ENCODE assay signal across 21 cellular contexts in genomic region chr20:14526891-14527290, GRCh38.
A peak's percentile ranks its signal among the peaks of the same experiment; 100 is the strongest.
DNase-seq lines count a peak whose midpoint lies in the region; ATAC-seq lines count a peak whose summit lies in the region.
"Had no signal": no experiment of that assay in that cellular context is flagged by ENCODE, and none has a peak within 500 bp of the region (broad histone marks: within the 10 kb centered on the region; RNA-seq: fewer than 3 reads in every experiment).

No MANE protein-coding gene starts in this region.

- H3K4ac ChIP-seq in neuronal stem cell (ENCODE audit: low read length): no peak overlapping the region

- H3K27ac ChIP-seq in neuronal stem cell (replicated peaks; ENCODE audit: low read length): no peak overlapping the region
- H3K27ac ChIP-seq in aorta (ENCODE audit: low read depth in 1 of 2, low read length in 2 of 2): no peak overlapping the region
- no peak overlapping the region for H3K27ac ChIP-seq in CD4-positive, alpha-beta memory T cell (ENCODE audit: low read depth, low read length)
- H3K27ac ChIP-seq: 22Rv1; BLaER1 treated with 17β-estradiol and CSF1 and Interleukin-3, amounts not matched to agents 10 nM and 100 nM had no signal

- H3K4me3 ChIP-seq in neuronal stem cell (ENCODE audit: low read length in 2 of 2): no peak overlapping the region
- H3K4me3 ChIP-seq in aorta (ENCODE audit: low read length in 2 of 2): no peak overlapping the region
- no peak overlapping the region for H3K4me3 ChIP-seq in CD4-positive, alpha-beta memory T cell (ENCODE audit: low read length in 2 of 2)
- H3K4me3 ChIP-seq: BLaER1 treated with 17β-estradiol and CSF1 and Interleukin-3, amounts not matched to agents 10 nM and 100 nM; GM23338 had no signal

- peak overlapping the region; percentile 5 for H2AK5ac ChIP-seq in neuronal stem cell (ENCODE audit: low read depth, low read length)

- peak overlapping the region; percentile 59 for H3K14ac ChIP-seq in neuronal stem cell (ENCODE audit: low read length)

- H3K27me3 Mint-ChIP-seq in CD4-positive, alpha-beta memory T cell: no peaks in the 10 kb centered on the region
- H3K27me3 Mint-ChIP-seq: CD4-positive, alpha-beta T cell had no signal

- H3K27me3 ChIP-seq in neuronal stem cell (ENCODE audit: control insufficient read depth in 3 of 3, insufficient read depth in 3 of 3, low read depth in 1 of 3, low read length in 3 of 3) (no peaks in the 10 kb centered on the region), aorta (ENCODE audit: control insufficient read depth in 1 of 2, insufficient read depth in 2 of 2, low read length in 1 of 2) (no peaks in the 10 kb centered on the region)
- no peaks in the 10 kb centered on the region for H3K27me3 ChIP-seq in CD4-positive, alpha-beta memory T cell (ENCODE audit: insufficient read depth, low read length)
- H3K27me3 ChIP-seq: BE2C; BLaER1 treated with 17β-estradiol and CSF1 and Interleukin-3, amounts not matched to agents 10 nM and 100 nM had no signal

- H3K18ac ChIP-seq in neuronal stem cell (ENCODE audit: low read length): peak overlapping the region; percentile 44

- DNase-seq in NCI-H2171 treated with DMSO at 0.1 percent for 48 hours (lab: John Stamatoyannopoulos, UW): peak; percentile 18
- DNase-seq in NCI-H2171 (lab: John Stamatoyannopoulos, UW): no peak
- DNase-seq in NCI-H1694 treated with DMSO at 0.1 percent for 48 hours (lab: John Stamatoyannopoulos, UW): peak; percentile 62
- peak; percentile 19 for DNase-seq in SK-MEL-5 (ENCODE audit: low read depth, low spot score)
- no peak for DNase-seq in neuronal stem cell (ENCODE audit: low spot score)
- DNase-seq in aorta: no peak
- DNase-seq in CD4-positive, alpha-beta memory T cell: no peak
- DNase-seq: ACHN; AML-193; BE2C; CD4-positive, alpha-beta T cell; COR-L47; DMS53; DMS79 treated with DMSO at 0.1 percent for 48 hours; H9 had no signal

- no peaks in the 10 kb centered on the region for H3K4me1 Mint-ChIP-seq in CD4-positive, alpha-beta memory T cell
- H3K4me1 Mint-ChIP-seq: CD14-positive monocyte had no signal

- H2BK5ac ChIP-seq in neuronal stem cell (ENCODE audit: low read length): no peak overlapping the region

- no peaks in the 10 kb centered on the region for H3K79me1 ChIP-seq in neuronal stem cell (ENCODE audit: low read depth, low read length)

- H3K4me2 ChIP-seq in neuronal stem cell (ENCODE audit: insufficient read depth, low read length, poor library complexity, severe bottlenecking): no peak overlapping the region
- H3K4me2 ChIP-seq: BLaER1 treated with 17β-estradiol and CSF1 and Interleukin-3, amounts not matched to agents 10 nM and 100 nM; GM23338 had no signal

- peaks cover 0 to under 1% of the 10 kb centered on the region in 2 donors for H3K4me1 ChIP-seq in neuronal stem cell (ENCODE audit: control insufficient read depth in 2 of 2, insufficient read depth in 1 of 2, low read depth in 1 of 2, low read length in 2 of 2)
- H3K4me1 ChIP-seq in aorta (ENCODE audit: control insufficient read depth in 1 of 2, insufficient read depth in 2 of 2, low read length in 2 of 2): no peaks in the 10 kb centered on the region
- no peaks in the 10 kb centered on the region for H3K4me1 ChIP-seq in CD4-positive, alpha-beta memory T cell (ENCODE audit: insufficient read depth, low read length)
- H3K4me1 ChIP-seq: BE2C; BLaER1 treated with 17β-estradiol and CSF1 and Interleukin-3, amounts not matched to agents 10 nM and 100 nM had no signal

- H2BK120ac ChIP-seq in neuronal stem cell (ENCODE audit: low read depth, low read length): no peak overlapping the region

- no peak overlapping the region for H3K4me3 Mint-ChIP-seq in CD4-positive, alpha-beta memory T cell
- H3K4me3 Mint-ChIP-seq: CD14-positive monocyte; CD4-positive, alpha-beta T cell; GM23338; H9 had no signal

- intact Hi-C loops in aorta (cut with DNase I): no loop called here
- intact Hi-C loops in CD4-positive, alpha-beta memory T cell (cut with micrococcal nuclease): no loop called here

- peak overlapping the region; percentile 12 for H3K9ac ChIP-seq in neuronal stem cell (ENCODE audit: low read depth, low read length, poor library complexity)
- H3K9ac ChIP-seq: BLaER1 treated with 17β-estradiol and CSF1 and Interleukin-3, amounts not matched to agents 10 nM and 100 nM had no signal

- H2AFZ ChIP-seq in neuronal stem cell (ENCODE audit: low read length): no peak overlapping the region
- H2AFZ ChIP-seq: GM23338 had no signal

- POLR2A ChIA-PET in CD4-positive, alpha-beta memory T cell (lab: Charles Lee; ENCODE audit: partially characterized antibody): no interaction called here

- CTCF ChIA-PET in CD4-positive, alpha-beta memory T cell (lab: Charles Lee; ENCODE audit: partially characterized antibody): no interaction called here

- H4K8ac ChIP-seq in neuronal stem cell (ENCODE audit: low read depth, low read length): no peak overlapping the region

- no peak overlapping the region for H3K27ac Mint-ChIP-seq in CD4-positive, alpha-beta memory T cell
- H3K27ac Mint-ChIP-seq: CD14-positive monocyte; CD4-positive, alpha-beta T cell; GM23338; H9 had no signal

- ATAC-seq in aorta (ENCODE audit: low FRiP score) (no peak), HG03108 (IDR thresholded peaks at IDR 0.05; ENCODE audit: unreplicated experiment) (no peak)
- ATAC-seq: GM23338, HCT116 had no signal

- H2BK12ac ChIP-seq in neuronal stem cell (ENCODE audit: low read length): no peak overlapping the region

- H4K91ac ChIP-seq in neuronal stem cell (ENCODE audit: low read depth, low read length, poor library complexity): no peak overlapping the region

- no peak overlapping the region for H2BK15ac ChIP-seq in neuronal stem cell (ENCODE audit: low read length)

- H3K36me3 Mint-ChIP-seq in CD4-positive, alpha-beta memory T cell: peaks cover 0 to 1% of the 10 kb centered on the region in 2 donors
- H3K36me3 Mint-ChIP-seq: CD14-positive monocyte had no signal

- peaks cover 4 to 29% (median 22%) of the 10 kb centered on the region in 8 donors for H3K9me3 Mint-ChIP-seq in CD4-positive, alpha-beta memory T cell
- H3K9me3 Mint-ChIP-seq: GM23338, H9 had no signal

- H3K9me3 ChIP-seq in neuronal stem cell (replicated peaks in 1 of 2; ENCODE audit: control insufficient read depth in 2 of 2, insufficient read depth in 1 of 2, low read depth in 1 of 2, low read length in 2 of 2) (no peaks in the 10 kb centered on the region), aorta (ENCODE audit: control insufficient read depth, low read length) (peaks cover 2% of the 10 kb centered on the region)
- peaks cover 0 to 4% of the 10 kb centered on the region in 2 donors for H3K9me3 ChIP-seq in CD4-positive, alpha-beta memory T cell (ENCODE audit: control insufficient read depth in 1 of 2, low read length in 2 of 2)
- H3K9me3 ChIP-seq: BE2C; BLaER1 treated with 17β-estradiol and CSF1 and Interleukin-3, amounts not matched to agents 10 nM and 100 nM had no signal

- H3K23ac ChIP-seq in neuronal stem cell (ENCODE audit: low read depth, low read length, poor library complexity): no peak overlapping the region

- H3K36me3 ChIP-seq in neuronal stem cell (replicated peaks in 1 of 2; ENCODE audit: control insufficient read depth in 2 of 2, insufficient read depth in 2 of 2, low read length in 2 of 2) (no peaks in the 10 kb centered on the region), aorta (ENCODE audit: control insufficient read depth in 1 of 2, insufficient read depth in 2 of 2, low read length in 1 of 2) (no peaks in the 10 kb centered on the region)
- no peaks in the 10 kb centered on the region for H3K36me3 ChIP-seq in CD4-positive, alpha-beta memory T cell (ENCODE audit: insufficient read depth, low read length)
- H3K36me3 ChIP-seq: BE2C; BLaER1 treated with 17β-estradiol and CSF1 and Interleukin-3, amounts not matched to agents 10 nM and 100 nM had no signal

- no CpG with 5 or more reads among the region's 12 CpGs for WGBS in neuronal stem cell (ENCODE audit: extremely low coverage in 2 of 2, insufficient read length in 2 of 2, insufficient replicate concordance in 1 of 2), 2 donors
- 85 to 86% methylated on average over 12 of the region's 12 CpGs for WGBS in aorta, 2 donors

- in situ Hi-C loops in SK-MEL-5 (cut with HindIII; ENCODE audit: low pct_unique_long_range_greater_than_20kb, low sequenced_read_pairs): no loop called here

Comparison
In these comparisons a context has a peak if more than half of its experiments do, and no peak if none do; other contexts are left out.
1. DNase-seq: peak in NCI-H2171 treated with DMSO at 0.1 percent for 48 hours (single experiment), NCI-H1694 treated with DMSO at 0.1 percent for 48 hours (single experiment) and SK-MEL-5 (single experiment); none in NCI-H2171 (single experiment), neuronal stem cell (single experiment), aorta (0 of 2) and CD4-positive, alpha-beta memory T cell (0 of 5).